1 cellular context compared by ENCODE assay signal in genomic region chr16:472199-472504, GRCh38.
TF ChIP-seq lines count a peak whose summit lies in the region.

No MANE protein-coding gene starts in this region.

TF ChIP-seq in HepG2, 621 proteins besides CTCF, POLR2A, EP300 and RAD21:
- TF ChIP-seq ZNF235 (CRISPR knock-in tag; IDR thresholded peaks at IDR 0.05; ENCODE audit: borderline replicate concordance) = no peak
- no peak for TF ChIP-seq FOXO4 (CRISPR knock-in tag; conservative IDR thresholded peaks at IDR 0.05)
- no peak for TF ChIP-seq ZNF296 (CRISPR knock-in tag; conservative IDR thresholded peaks at IDR 0.05)
- TF ChIP-seq HMGXB4 (CRISPR knock-in tag; IDR thresholded peaks at IDR 0.05; ENCODE audit: borderline replicate concordance in 1 of 2, low read depth in 1 of 2) = no peak
- TF ChIP-seq ZNF263 (CRISPR knock-in tag; IDR thresholded peaks at IDR 0.05) = no peak
- TF ChIP-seq ZNF501 (CRISPR knock-in tag; IDR thresholded peaks at IDR 0.05) = no peak
- TF ChIP-seq ZNF3 (CRISPR knock-in tag; IDR thresholded peaks at IDR 0.05) = no peak
- no peak for TF ChIP-seq ZNF331 (CRISPR knock-in tag; IDR thresholded peaks at IDR 0.05)
- no peak for TF ChIP-seq ZNF605 (CRISPR knock-in tag; IDR thresholded peaks at IDR 0.05)
- TF ChIP-seq ZBTB39 (CRISPR knock-in tag; IDR thresholded peaks at IDR 0.05) = no peak
- no peak for TF ChIP-seq HNRNPUL1 (IDR thresholded peaks at IDR 0.05; ENCODE audit: low read depth, low read length)
- TF ChIP-seq ZNF383 (CRISPR knock-in tag; IDR thresholded peaks at IDR 0.05; ENCODE audit: borderline replicate concordance) = no peak
- no peak for TF ChIP-seq ZNF780A (CRISPR knock-in tag; IDR thresholded peaks at IDR 0.05)
- no peak for TF ChIP-seq SP5 (CRISPR knock-in tag; IDR thresholded peaks at IDR 0.05; ENCODE audit: borderline replicate concordance, low read depth)
- no peak for TF ChIP-seq ZNF891 (CRISPR knock-in tag; IDR thresholded peaks at IDR 0.05)
- no peak for TF ChIP-seq ZNF652 (CRISPR knock-in tag; IDR thresholded peaks at IDR 0.05; ENCODE audit: borderline replicate concordance, low read depth)
- TF ChIP-seq MXD4 (CRISPR knock-in tag; IDR thresholded peaks at IDR 0.05) = no peak
- TF ChIP-seq MZF1 (CRISPR knock-in tag; IDR thresholded peaks at IDR 0.05; ENCODE audit: borderline replicate concordance) = no peak
- no peak for TF ChIP-seq ZNF597 (CRISPR knock-in tag; IDR thresholded peaks at IDR 0.05)
